19 cellular contexts compared by ENCODE assay signal in genomic region chr2:224432003-224432574, GRCh38.
"Had no signal": no experiment of that assay in that cellular context is flagged by ENCODE, and none has a peak within 500 bp of the region (broad histone marks: within the 10 kb centered on the region; RNA-seq: fewer than 3 reads in every experiment).

No MANE protein-coding gene starts in this region.

- H3K27me3 Mint-ChIP-seq: brain had no signal

- H3K36me3 ChIP-seq: esophagus squamous epithelium, neutrophil, sigmoid colon, spleen had no signal

- H3K9me3 Mint-ChIP-seq: activated CD8-positive, alpha-beta T cell treated with anti-CD3 and anti-CD28 coated beads for 36 hours; activated naive CD4-positive, alpha-beta T cell treated with anti-CD3 and anti-CD28 coated beads, Interleukin-2, amount 10 ng/mL, durations not matched to agents 7 days and 5 days; activated naive CD8-positive, alpha-beta T cell treated with anti-CD3 and anti-CD28 coated beads, Interleukin-2, amount 50 U/mL, for 24 hours; activated T-helper 2 cell treated with anti-CD3 and anti-CD28 coated beads, Interferon-gamma antibody, Interleukin-2, Interleukin-4, amounts not matched to agents 10 μg/mL and 5 μg/mL and 100 μg/mL, durations not matched to agents 14 hours and 24 hours and 36 hours; central memory CD8-positive, alpha-beta T cell; natural killer cell; T-cell had no signal

- DNase-seq: activated CD4-positive, alpha-beta T cell treated with anti-CD3 and anti-CD28 coated beads for 1 hour; activated CD8-positive, alpha-beta T cell treated with anti-CD3 and anti-CD28 coated beads for 36 hours; activated naive CD4-positive, alpha-beta T cell treated with anti-CD3 and anti-CD28 coated beads, Interleukin-2, amount 10 ng/mL, durations not matched to agents 7 days and 5 days; activated naive CD8-positive, alpha-beta T cell treated with anti-CD3 and anti-CD28 coated beads, Interleukin-2, amount 50 U/mL, for 24 hours; activated T-cell treated with anti-CD3 and anti-CD28 coated beads, Interleukin-2, amount 50 U/mL, for 1 hour; esophagus squamous epithelium; left cardiac atrium; natural killer cell; sigmoid colon; spleen; stimulated activated naive B cell treated with anti-CD40 and anti-IgM and Interleukin-4, amounts not matched to agents 10 μg/mL and 1 μg/mL and 100 μg/mL, for 72 hours; T-cell; T-helper 9 cell had no signal

- H3K9ac ChIP-seq: parathyroid adenoma had no signal

- H3K36me3 Mint-ChIP-seq: activated naive CD4-positive, alpha-beta T cell treated with anti-CD3 and anti-CD28 coated beads, Interleukin-2, amount 10 ng/mL, durations not matched to agents 7 days and 5 days; natural killer cell; T-cell had no signal

- H3K4me1 Mint-ChIP-seq: activated naive CD4-positive, alpha-beta T cell treated with anti-CD3 and anti-CD28 coated beads, Interleukin-2, amount 10 ng/mL, durations not matched to agents 7 days and 5 days; central memory CD8-positive, alpha-beta T cell; T-cell had no signal

- H3K4me3 ChIP-seq: coronary artery, esophagus squamous epithelium, sigmoid colon, spleen had no signal

- H3K79me2 ChIP-seq: parathyroid adenoma had no signal

- H3K27ac ChIP-seq: coronary artery, esophagus squamous epithelium, neutrophil, parathyroid adenoma, sigmoid colon, spleen had no signal

- H3K27ac Mint-ChIP-seq: activated CD8-positive, alpha-beta T cell treated with anti-CD3 and anti-CD28 coated beads for 36 hours; activated naive CD4-positive, alpha-beta T cell treated with anti-CD3 and anti-CD28 coated beads, Interleukin-2, amount 10 ng/mL, durations not matched to agents 7 days and 5 days; activated naive CD8-positive, alpha-beta T cell treated with anti-CD3 and anti-CD28 coated beads, Interleukin-2, amount 50 U/mL, for 24 hours; activated T-helper 2 cell treated with anti-CD3 and anti-CD28 coated beads, Interferon-gamma antibody, Interleukin-2, Interleukin-4, amounts not matched to agents 10 μg/mL and 5 μg/mL and 100 μg/mL, durations not matched to agents 14 hours and 24 hours and 36 hours; natural killer cell; stimulated activated naive B cell treated with anti-CD40 and anti-IgM and Interleukin-4, amounts not matched to agents 10 μg/mL and 1 μg/mL and 100 μg/mL, for 72 hours; T-cell had no signal

- H2AFZ ChIP-seq: parathyroid adenoma had no signal

- H3K27me3 ChIP-seq: esophagus squamous epithelium, neutrophil, sigmoid colon had no signal

- H3K9me3 ChIP-seq: esophagus squamous epithelium, neutrophil, sigmoid colon had no signal

- H3K4me3 Mint-ChIP-seq: activated CD8-positive, alpha-beta T cell treated with anti-CD3 and anti-CD28 coated beads for 36 hours; activated naive CD4-positive, alpha-beta T cell treated with anti-CD3 and anti-CD28 coated beads, Interleukin-2, amount 10 ng/mL, durations not matched to agents 7 days and 5 days; activated naive CD8-positive, alpha-beta T cell treated with anti-CD3 and anti-CD28 coated beads, Interleukin-2, amount 50 U/mL, for 24 hours; brain; central memory CD8-positive, alpha-beta T cell; natural killer cell; stimulated activated naive B cell treated with anti-CD40 and anti-IgM and Interleukin-4, amounts not matched to agents 10 μg/mL and 1 μg/mL and 100 μg/mL, for 72 hours; T-cell had no signal

- H3K4me1 ChIP-seq: sigmoid colon, spleen had no signal
